21 cellular contexts compared by ENCODE assay signal in the genomic region with DNA sequence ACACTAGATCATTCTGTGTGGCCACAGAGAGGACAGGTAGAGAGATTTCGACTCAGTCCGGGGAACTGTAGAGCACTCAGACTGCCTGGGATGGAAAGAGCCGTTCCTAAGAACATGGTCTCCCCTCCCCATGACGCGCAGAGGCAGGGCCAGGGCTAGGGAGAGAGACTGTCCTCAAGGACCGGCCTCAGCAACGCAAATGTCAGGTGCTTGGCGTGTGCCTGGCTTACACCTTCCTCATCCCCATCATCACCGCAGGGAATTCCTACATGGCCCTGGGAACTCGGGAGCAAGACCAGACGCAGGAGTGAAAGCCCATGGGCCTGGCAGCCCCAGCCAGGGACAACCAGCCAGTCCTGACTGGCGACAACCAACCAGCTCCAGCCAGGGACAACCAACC. TPM values are rescaled to one million over a fixed set of nuclear protein-coding genes. Genes with fewer than 3 reads are reported as not detected.
DNase-seq lines count a peak whose midpoint lies in the region; ATAC-seq, FAIRE-seq and TF ChIP-seq lines count a peak whose summit lies in the region.
"Had no signal": no experiment of that assay in that cellular context is flagged by ENCODE, and none has a peak within 500 bp of the region (broad histone marks: within the 10 kb centered on the region; RNA-seq: fewer than 3 reads in every experiment).

No MANE protein-coding gene starts in this region.

- H3K4me1 Mint-ChIP-seq in Calu3 (ENCODE audit: low read depth, unreplicated experiment) (peaks cover 60% of the 10 kb centered on the region), astrocyte (ENCODE audit: low read depth, unreplicated experiment) (peaks cover 28% of the 10 kb centered on the region), nephron progenitor cell (peaks cover 53% of the 10 kb centered on the region), type B pancreatic cell (ENCODE audit: unreplicated experiment) (peaks cover 28% of the 10 kb centered on the region)
- peaks cover 18% of the 10 kb centered on the region for H3K4me1 Mint-ChIP-seq in activated naive CD8-positive, alpha-beta T cell treated with anti-CD3 and anti-CD28 coated beads, Interleukin-2, amount 50 U/mL, for 24 hours

- peaks cover 26% of the 10 kb centered on the region for H3K4me1 ChIP-seq in astrocyte (ENCODE audit: insufficient read depth, low read length)

- H3K27me3 Mint-ChIP-seq in Calu3 (ENCODE audit: unreplicated experiment), result no peaks in the 10 kb centered on the region
- no peaks in the 10 kb centered on the region for H3K27me3 Mint-ChIP-seq in astrocyte (ENCODE audit: low read depth, unreplicated experiment)
- no peaks in the 10 kb centered on the region for H3K27me3 Mint-ChIP-seq in nephron progenitor cell (ENCODE audit: low read depth, poor library complexity)
- H3K27me3 Mint-ChIP-seq in type B pancreatic cell, result no peaks in the 10 kb centered on the region
- no peaks in the 10 kb centered on the region for H3K27me3 Mint-ChIP-seq in activated naive CD8-positive, alpha-beta T cell treated with anti-CD3 and anti-CD28 coated beads, Interleukin-2, amount 50 U/mL, for 24 hours

- H3K4me3 Mint-ChIP-seq in Calu3 (ENCODE audit: low read depth, unreplicated experiment) (no peak overlapping the region), astrocyte (ENCODE audit: unreplicated experiment) (no peak overlapping the region), nephron progenitor cell (no peak overlapping the region), type B pancreatic cell (no peak overlapping the region)
- no peak overlapping the region for H3K4me3 Mint-ChIP-seq in activated naive CD8-positive, alpha-beta T cell treated with anti-CD3 and anti-CD28 coated beads, Interleukin-2, amount 50 U/mL, for 24 hours
- H3K4me3 Mint-ChIP-seq: CD4-positive, alpha-beta memory T cell had no signal

- FAIRE-seq in astrocyte (lab: Jason Lieb, UNC), result no peak
- FAIRE-seq: GM12891, GM18507, RCC 7860 had no signal

- no peaks in the 10 kb centered on the region for H3K27me3 ChIP-seq in astrocyte (ENCODE audit: insufficient read depth, low read length)

- no peak overlapping the region for H3K4me3 ChIP-seq in astrocyte (ENCODE audit: insufficient read depth, low read depth, low read length)
- H3K4me3 ChIP-seq: GM23248 had no signal

- no peak overlapping the region for H3K9ac ChIP-seq in astrocyte (ENCODE audit: low read length)
- H3K9ac ChIP-seq: GM23248, KMS-11 had no signal

- no TSS peak for BruUV-seq in Calu3 (replicated peaks; lab: Mats Ljungman, UMichigan)

- no peaks in the 10 kb centered on the region for H3K79me2 ChIP-seq in astrocyte (ENCODE audit: insufficient read depth, low read length)

- no peak for TF ChIP-seq CTCF in Calu3 (IDR thresholded peaks at IDR 0.05; ENCODE audit: unreplicated experiment)
- TF ChIP-seq CTCF in astrocyte (IDR thresholded peaks at IDR 0.05; ENCODE audit: insufficient read depth, low read depth, low read length), result no peak
- TF ChIP-seq CTCF in nephron progenitor cell (IDR thresholded peaks at IDR 0.05), result no peak
- no peak for TF ChIP-seq CTCF in type B pancreatic cell (conservative IDR thresholded peaks at IDR 0.05)

- no peak overlapping the region for H3K27ac ChIP-seq in astrocyte (ENCODE audit: low read depth, low read length)
- H3K27ac ChIP-seq: GM23248, KMS-11 had no signal

- intact Hi-C loops in Calu3 (cut with micrococcal nuclease; ENCODE audit: unreplicated experiment), result no loop called here

- H3K36me3 Mint-ChIP-seq in Calu3 (ENCODE audit: insufficient read depth, unreplicated experiment) (peaks cover 33% of the 10 kb centered on the region), astrocyte (ENCODE audit: low read depth, unreplicated experiment) (no peaks in the 10 kb centered on the region), nephron progenitor cell (ENCODE audit: low read depth) (no peaks in the 10 kb centered on the region), type B pancreatic cell (no peaks in the 10 kb centered on the region)
- no peaks in the 10 kb centered on the region for H3K36me3 Mint-ChIP-seq in activated naive CD8-positive, alpha-beta T cell treated with anti-CD3 and anti-CD28 coated beads, Interleukin-2, amount 50 U/mL, for 24 hours (ENCODE audit: low read depth)
- H3K36me3 Mint-ChIP-seq: CD4-positive, alpha-beta memory T cell had no signal

- no peaks in the 10 kb centered on the region for H3K36me3 ChIP-seq in astrocyte (ENCODE audit: insufficient read depth, low read length)

- H4K20me1 ChIP-seq in astrocyte (ENCODE audit: insufficient read depth, low read length), result no peaks in the 10 kb centered on the region

- CTCF ChIA-PET in Calu3 (lab: Charles Lee), result no interaction called here

- DNase-seq in Calu3, result no peak
- DNase-seq in astrocyte (ENCODE audit: low read depth), result no peak
- no peak for DNase-seq in nephron progenitor cell
- no peak for DNase-seq in type B pancreatic cell (ENCODE audit: extremely low spot score, unreplicated experiment)
- DNase-seq in NCI-H1436 (lab: John Stamatoyannopoulos, UW), result no peak
- DNase-seq in DMS153 (lab: John Stamatoyannopoulos, UW), result no peak
- no peak for DNase-seq in activated naive CD8-positive, alpha-beta T cell treated with anti-CD3 and anti-CD28 coated beads, Interleukin-2, amount 50 U/mL, for 24 hours
- DNase-seq: CD4-positive, alpha-beta memory T cell; GF-D8; GM23248; NCI-H1048; NCI-H146; NCI-H2081 treated with DMSO at 0.1 percent for 48 hours; NCI-H2227 treated with DMSO at 0.1 percent for 48 hours; NCI-H524; SHP77 treated with DMSO at 0.1 percent for 48 hours had no signal

- no peak for ATAC-seq in activated naive CD8-positive, alpha-beta T cell treated with anti-CD3 and anti-CD28 coated beads, Interleukin-2, amount 50 U/mL, for 24 hours
- ATAC-seq: SK-N-SH treated with all-trans-retinoic acid at 6 μM for 48 hours had no signal

- H3K9me3 Mint-ChIP-seq in Calu3 (ENCODE audit: low read depth, unreplicated experiment) (no peaks in the 10 kb centered on the region), astrocyte (ENCODE audit: unreplicated experiment) (no peaks in the 10 kb centered on the region), nephron progenitor cell (no peaks in the 10 kb centered on the region), type B pancreatic cell (no peaks in the 10 kb centered on the region)
- no peaks in the 10 kb centered on the region for H3K9me3 Mint-ChIP-seq in activated naive CD8-positive, alpha-beta T cell treated with anti-CD3 and anti-CD28 coated beads, Interleukin-2, amount 50 U/mL, for 24 hours
- H3K9me3 Mint-ChIP-seq: CD4-positive, alpha-beta memory T cell had no signal

- no peaks in the 10 kb centered on the region for H3K9me3 ChIP-seq in astrocyte (ENCODE audit: insufficient read depth, low read depth, low read length)

- H2AFZ ChIP-seq in astrocyte (ENCODE audit: low read depth, low read length), result no peak overlapping the region
- H2AFZ ChIP-seq: GM23248 had no signal

- H3K27ac Mint-ChIP-seq in Calu3 (ENCODE audit: unreplicated experiment), result peak overlapping the region; percentile 15
- peak overlapping the region; percentile 58 for H3K27ac Mint-ChIP-seq in astrocyte (ENCODE audit: unreplicated experiment)
- H3K27ac Mint-ChIP-seq in nephron progenitor cell, result peak overlapping the region; percentile 87
- peak overlapping the region; percentile 76 for H3K27ac Mint-ChIP-seq in type B pancreatic cell
- no peak overlapping the region for H3K27ac Mint-ChIP-seq in activated naive CD8-positive, alpha-beta T cell treated with anti-CD3 and anti-CD28 coated beads, Interleukin-2, amount 50 U/mL, for 24 hours

- H3K4me2 ChIP-seq in astrocyte (ENCODE audit: low read length), result no peak overlapping the region
- H3K4me2 ChIP-seq: KMS-11 had no signal

RNA-seq across cellular contexts. Expression of a gene that starts 55.6 kb away (rescaled TPM):
- total RNA-seq in Calu3 (2022) (18.8 and 19.5 TPM in 2 replicates), astrocyte (10.3 and 12.1 TPM in 2 replicates), type B pancreatic cell (ENCODE audit: low replicate concordance) (6.7 and 12.6 TPM in 2 replicates)
